Comparison of ENCODE assay signal across 11 cellular contexts in genomic region chr3:36909181-36909580, GRCh38. TPM values are rescaled to one million over a fixed set of nuclear protein-coding genes. Genes with fewer than 3 reads are reported as not detected.
DNase-seq lines count a peak whose midpoint lies in the region; ATAC-seq lines count a peak whose summit lies in the region.
"Had no signal": no experiment of that assay in that cellular context is flagged by ENCODE, and none has a peak within 500 bp of the region (broad histone marks: within the 10 kb centered on the region; RNA-seq: fewer than 3 reads in every experiment).

No MANE protein-coding gene starts in this region.

- no peaks in the 10 kb centered on the region for H3K9me3 Mint-ChIP-seq in CD4-positive, CD25-positive, alpha-beta regulatory T cell
- H3K9me3 Mint-ChIP-seq in IgD-negative memory B cell, result no peaks in the 10 kb centered on the region
- H3K9me3 Mint-ChIP-seq in activated naive CD8-positive, alpha-beta T cell treated with anti-CD3 and anti-CD28 coated beads for 36 hours, result no peaks in the 10 kb centered on the region
- no peaks in the 10 kb centered on the region for H3K9me3 Mint-ChIP-seq in naive B cell
- H3K9me3 Mint-ChIP-seq: mesothelial cell of epicardium had no signal

- no peaks in the 10 kb centered on the region for H3K36me3 ChIP-seq in CD4-positive, CD25-positive, alpha-beta regulatory T cell (ENCODE audit: control insufficient read depth, insufficient read depth, low read length)

- H3K4me3 Mint-ChIP-seq in CD4-positive, CD25-positive, alpha-beta regulatory T cell, result peak overlapping the region; percentile 93 to 97 (median 96)
- peak overlapping the region; percentile 93 to 97 (median 96) for H3K4me3 Mint-ChIP-seq in IgD-negative memory B cell
- peak overlapping the region; percentile 93 for H3K4me3 Mint-ChIP-seq in activated naive CD8-positive, alpha-beta T cell treated with anti-CD3 and anti-CD28 coated beads for 36 hours
- H3K4me3 Mint-ChIP-seq in naive B cell, result peak overlapping the region; percentile 90 to 99 (median 96)
- H3K4me3 Mint-ChIP-seq: mesothelial cell of epicardium had no signal

- no peaks in the 10 kb centered on the region for H3K9me3 ChIP-seq in CD4-positive, CD25-positive, alpha-beta regulatory T cell (ENCODE audit: control insufficient read depth in 2 of 2, low read length in 2 of 2)

- H3K4me1 ChIP-seq in CD4-positive, CD25-positive, alpha-beta regulatory T cell (ENCODE audit: control insufficient read depth, insufficient read depth, low read length, poor library complexity, severe bottlenecking), result peaks cover 60% of the 10 kb centered on the region

- no peak for DNase-seq in CD4-positive, CD25-positive, alpha-beta regulatory T cell
- no peak for DNase-seq in activated naive CD8-positive, alpha-beta T cell treated with anti-CD3 and anti-CD28 coated beads for 36 hours
- DNase-seq in naive B cell (no peak), amygdala (lab: John Stamatoyannopoulos, UW) (no peak), ureter (ENCODE audit: low spot score) (no peak), OCI-M1 (lab: John Stamatoyannopoulos, UW) (no peak)
- DNase-seq in effector CD8-positive, alpha-beta T cell (lab: John Stamatoyannopoulos, UW), result no peak
- DNase-seq: COR-L47, T1000 had no signal

- no peaks in the 10 kb centered on the region for H3K27me3 ChIP-seq in CD4-positive, CD25-positive, alpha-beta regulatory T cell (ENCODE audit: control insufficient read depth, insufficient read depth, low read length)

- H3K36me3 Mint-ChIP-seq in CD4-positive, CD25-positive, alpha-beta regulatory T cell, result no peaks in the 10 kb centered on the region
- H3K36me3 Mint-ChIP-seq in IgD-negative memory B cell, result peaks cover 3% of the 10 kb centered on the region
- peaks cover 3% of the 10 kb centered on the region for H3K36me3 Mint-ChIP-seq in activated naive CD8-positive, alpha-beta T cell treated with anti-CD3 and anti-CD28 coated beads for 36 hours
- no peaks in the 10 kb centered on the region for H3K36me3 Mint-ChIP-seq in naive B cell

- peaks cover 29 to 65% (median 47%) of the 10 kb centered on the region in 4 donors for H3K4me1 Mint-ChIP-seq in CD4-positive, CD25-positive, alpha-beta regulatory T cell
- H3K4me1 Mint-ChIP-seq in IgD-negative memory B cell (peaks cover 37 to 61% (median 42%) of the 10 kb centered on the region in 3 donors), naive B cell (peaks cover 48 to 73% (median 68%) of the 10 kb centered on the region in 3 donors)
- peaks cover 54% of the 10 kb centered on the region for H3K4me1 Mint-ChIP-seq in activated naive CD8-positive, alpha-beta T cell treated with anti-CD3 and anti-CD28 coated beads for 36 hours

- no peaks in the 10 kb centered on the region for H3K27me3 Mint-ChIP-seq in CD4-positive, CD25-positive, alpha-beta regulatory T cell
- H3K27me3 Mint-ChIP-seq in IgD-negative memory B cell (no peaks in the 10 kb centered on the region), naive B cell (no peaks in the 10 kb centered on the region)
- no peaks in the 10 kb centered on the region for H3K27me3 Mint-ChIP-seq in activated naive CD8-positive, alpha-beta T cell treated with anti-CD3 and anti-CD28 coated beads for 36 hours

- H3K27ac Mint-ChIP-seq in CD4-positive, CD25-positive, alpha-beta regulatory T cell, result peak overlapping the region; percentile 94 to 100 (median 96)
- H3K27ac Mint-ChIP-seq in IgD-negative memory B cell (peak overlapping the region; percentile 74 to 97 (median 92)), naive B cell (peak overlapping the region; percentile 26 to 99 (median 96))
- peak overlapping the region; percentile 94 for H3K27ac Mint-ChIP-seq in activated naive CD8-positive, alpha-beta T cell treated with anti-CD3 and anti-CD28 coated beads for 36 hours

- peak overlapping the region; percentile 100 for H3K4me3 ChIP-seq in CD4-positive, CD25-positive, alpha-beta regulatory T cell (ENCODE audit: low read depth, low read length)

- ATAC-seq in CD4-positive, CD25-positive, alpha-beta regulatory T cell (ENCODE audit: low read depth in 2 of 2), result no peak
- no peak for ATAC-seq in naive B cell (ENCODE audit: low read depth in 2 of 2)

- peak overlapping the region; percentile 87 for H3K27ac ChIP-seq in CD4-positive, CD25-positive, alpha-beta regulatory T cell (ENCODE audit: insufficient read depth, low read length, poor library complexity, severe bottlenecking)

RNA-seq across cellular contexts. Expression of gene TRANK1, which starts 35.7 kb away (rescaled TPM):
- 139 TPM for total RNA-seq in CD4-positive, CD25-positive, alpha-beta regulatory T cell
- 10 to 100 TPM; 24.6 to 35.2 (median 27.1) TPM for polyA plus RNA-seq in CD4-positive, CD25-positive, alpha-beta regulatory T cell
- polyA plus RNA-seq in IgD-negative memory B cell, result 27.7 TPM
- total RNA-seq in activated naive CD8-positive, alpha-beta T cell treated with anti-CD3 and anti-CD28 coated beads for 36 hours, result 10 to 100 TPM; 17.2 to 20.7 TPM
- polyA plus RNA-seq in naive B cell (ENCODE audit: low read depth in 6 of 6), result 10 to 100 TPM in 5 of 6 donors, under 1 TPM in 1; 0.56 to 25.1 (median 20.4) TPM
- total RNA-seq in ureter, result 29.2 TPM
